Comparison of ENCODE assay signal across 8 cellular contexts in the genomic region with DNA sequence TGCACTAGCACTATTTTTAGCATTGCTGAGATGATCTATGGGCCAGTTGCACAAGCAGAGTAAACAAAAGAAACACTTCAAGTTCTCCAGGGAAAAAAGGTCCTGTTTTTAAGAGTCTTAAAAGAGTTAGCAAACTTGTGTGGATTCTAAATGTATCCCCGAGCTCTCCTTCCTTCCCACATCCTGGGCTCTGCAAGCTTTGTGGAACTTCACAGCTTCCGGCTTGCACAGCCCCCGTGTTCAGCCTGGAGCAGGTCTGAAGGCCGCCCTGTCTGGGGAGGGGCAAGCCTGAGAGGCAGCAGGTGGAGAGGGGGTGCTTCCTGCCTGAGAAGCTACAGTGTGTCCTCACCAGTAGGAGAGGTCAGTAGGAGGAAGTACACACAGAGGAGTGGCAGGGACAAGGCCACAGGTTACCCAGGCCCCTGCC. TPM values are rescaled to one million over a fixed set of nuclear protein-coding genes. Genes with fewer than 3 reads are reported as not detected.
A peak's percentile ranks its signal among the peaks of the same experiment; 100 is the strongest.
DNase-seq lines count a peak whose midpoint lies in the region; ATAC-seq and TF ChIP-seq lines count a peak whose summit lies in the region.

No MANE protein-coding gene starts in this region.

- TF ChIP-seq CTCF in type B pancreatic cell (conservative IDR thresholded peaks at IDR 0.05): no peak

- ATAC-seq in HG03342 (IDR thresholded peaks at IDR 0.05; ENCODE audit: unreplicated experiment): peak; percentile 73

- DNase-seq in activated T-cell treated with anti-CD3 and anti-CD28 coated beads for 1 hour (ENCODE audit: low read depth) (peak; percentile 22), RPMI8226 (peak; percentile 88), medulla oblongata (ENCODE audit: extremely low spot score) (peak; percentile 59), type B pancreatic cell (ENCODE audit: extremely low spot score, unreplicated experiment) (no peak), OCI-M2 (lab: John Stamatoyannopoulos, UW; ENCODE audit: unreplicated experiment) (no peak)
- no peak for DNase-seq in activated T-cell treated with anti-CD3 and anti-CD28 coated beads, Interleukin-2, amount 50 U/mL, for 48 hours

- H3K27me3 Mint-ChIP-seq in type B pancreatic cell: no peaks in the 10 kb centered on the region

- peak overlapping the region; percentile 84 for H3K27ac Mint-ChIP-seq in type B pancreatic cell

- no peaks in the 10 kb centered on the region for H3K9me3 Mint-ChIP-seq in type B pancreatic cell

- no peaks in the 10 kb centered on the region for H3K36me3 Mint-ChIP-seq in type B pancreatic cell

- peak overlapping the region; percentile 62 for H3K4me3 Mint-ChIP-seq in type B pancreatic cell

- peak overlapping the region; percentile 56 for H3K27ac ChIP-seq in cingulate gyrus (ENCODE audit: low read depth, low read length)

- H3K4me1 Mint-ChIP-seq in type B pancreatic cell (ENCODE audit: unreplicated experiment): peaks cover 26% of the 10 kb centered on the region

RNA-seq across cellular contexts. Expression of a gene that starts 35.1 kb away (rescaled TPM):
- total RNA-seq in type B pancreatic cell (ENCODE audit: low replicate concordance): 3.7 and 5.6 TPM in 2 replicates

Comparison
In these comparisons a context has a peak if more than half of its experiments do, and no peak if none do; other contexts are left out.
1. DNase-seq: peak in activated T-cell treated with anti-CD3 and anti-CD28 coated beads for 1 hour (single experiment), RPMI8226 (single experiment) and medulla oblongata (single experiment); none in activated T-cell treated with anti-CD3 and anti-CD28 coated beads, Interleukin-2, amount 50 U/mL, for 48 hours (0 of 2), type B pancreatic cell (single experiment) and OCI-M2 (single experiment).